Comparison of ENCODE assay signal across 15 cellular contexts in the genomic region with DNA sequence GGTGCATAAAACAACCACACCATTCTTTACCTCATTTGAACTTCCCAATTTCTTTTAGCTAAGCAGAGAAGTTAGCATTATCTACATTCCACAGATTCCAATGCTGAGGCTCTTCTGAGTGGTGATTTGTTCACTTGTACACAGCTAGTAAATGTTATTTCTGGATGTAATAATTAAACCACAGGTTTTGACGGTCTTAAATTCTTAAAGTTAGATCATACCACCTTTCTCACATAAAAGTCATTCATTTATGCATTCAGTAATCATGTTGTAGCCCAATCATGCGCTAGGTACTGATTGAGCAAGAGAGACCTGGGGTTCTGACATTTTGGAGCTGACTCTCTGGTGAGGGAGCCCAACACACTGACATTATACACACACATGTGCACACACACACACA.
DNase-seq lines count a peak whose midpoint lies in the region; ATAC-seq and TF ChIP-seq lines count a peak whose summit lies in the region.
"Had no signal": no experiment of that assay in that cellular context is flagged by ENCODE, and none has a peak within 500 bp of the region (broad histone marks: within the 10 kb centered on the region; RNA-seq: fewer than 3 reads in every experiment).

No MANE protein-coding gene starts in this region.

- H3K4me3 ChIP-seq in endodermal cell (ENCODE audit: low read length) (peak overlapping the region; percentile 20), vagina (no peak overlapping the region)
- H3K4me3 ChIP-seq: heart left ventricle had no signal

- no peak overlapping the region for H3K4me3 Mint-ChIP-seq in endodermal cell
- no peak overlapping the region for H3K4me3 Mint-ChIP-seq in nephron progenitor cell
- H3K4me3 Mint-ChIP-seq: naive thymus-derived CD4-positive, alpha-beta T cell; T-helper 2 cell treated with Interferon-gamma antibody and Interleukin-4, amounts not matched to agents 5 μg/mL and 100 μg/mL, for 36 hours had no signal

- H3K27ac Mint-ChIP-seq in endodermal cell = peak overlapping the region; percentile 33
- peak overlapping the region; percentile 80 for H3K27ac Mint-ChIP-seq in nephron progenitor cell
- H3K27ac Mint-ChIP-seq: T-helper 2 cell treated with Interferon-gamma antibody and Interleukin-4, amounts not matched to agents 5 μg/mL and 100 μg/mL, for 36 hours had no signal

- H3K9me3 Mint-ChIP-seq in endodermal cell (peaks cover 12% of the 10 kb centered on the region), nephron progenitor cell (no peaks in the 10 kb centered on the region)
- H3K9me3 Mint-ChIP-seq: T-helper 2 cell treated with Interferon-gamma antibody and Interleukin-4, amounts not matched to agents 5 μg/mL and 100 μg/mL, for 36 hours had no signal

- H3K36me3 Mint-ChIP-seq in endodermal cell (ENCODE audit: low read depth) (no peaks in the 10 kb centered on the region), nephron progenitor cell (ENCODE audit: low read depth) (no peaks in the 10 kb centered on the region)
- H3K36me3 Mint-ChIP-seq: naive thymus-derived CD4-positive, alpha-beta T cell had no signal

- ATAC-seq in GM19455 (IDR thresholded peaks at IDR 0.05; ENCODE audit: unreplicated experiment) (no peak), GM18502 (IDR thresholded peaks at IDR 0.05; ENCODE audit: poor library complexity, unreplicated experiment) (no peak)

- H3K27ac ChIP-seq in endodermal cell (ENCODE audit: low read depth, low read length) (no peak overlapping the region), vagina (no peak overlapping the region)

- intact Hi-C loops in vagina (cut with DNase I) = no loop called here

- DNase-seq in AG20443 (ENCODE audit: low spot score) (peak; percentile 75), HuH-7.5 (ENCODE audit: low spot score) (peak; percentile 14), endodermal cell (no peak), nephron progenitor cell (no peak), vagina (ENCODE audit: extremely low spot score in 2 of 2) (no peak), activated gamma-delta T cell treated with Interleukin-2 at 50 U/mL for 16 hours (no peak)
- DNase-seq: activated T-cell treated with anti-CD3 and anti-CD28 coated beads for 4 hours; heart left ventricle; naive thymus-derived CD4-positive, alpha-beta T cell; NCI-H526 treated with DMSO at 0.1 percent for 48 hours; stimulated activated CD4-positive, alpha-beta T cell treated with anti-CD3 and anti-CD28 coated beads, Interleukin-2, amount 100 ng/mL, for 48 hours; substantia nigra had no signal

- no peak for TF ChIP-seq CTCF in endodermal cell (conservative IDR thresholded peaks at IDR 0.05)
- TF ChIP-seq CTCF in nephron progenitor cell (IDR thresholded peaks at IDR 0.05) = no peak
- TF ChIP-seq CTCF in vagina (IDR thresholded peaks at IDR 0.05) = no peak

- H3K9ac ChIP-seq in endodermal cell (ENCODE audit: extremely low read depth, low read length, poor library complexity, severe bottlenecking) = no peak overlapping the region

- H3K9me3 ChIP-seq in endodermal cell (ENCODE audit: control insufficient read depth, low read length) (peaks cover 14% of the 10 kb centered on the region), vagina (no peaks in the 10 kb centered on the region)
- H3K9me3 ChIP-seq: heart left ventricle had no signal

- H3K4me1 ChIP-seq in endodermal cell (ENCODE audit: control insufficient read depth, insufficient read depth, low read length) (peaks cover 35% of the 10 kb centered on the region), vagina (no peaks in the 10 kb centered on the region)

- H3K36me3 ChIP-seq in endodermal cell (ENCODE audit: control insufficient read depth, insufficient read depth, low read length) (no peaks in the 10 kb centered on the region), vagina (no peaks in the 10 kb centered on the region)
- H3K36me3 ChIP-seq: heart left ventricle had no signal

- H3K27me3 Mint-ChIP-seq in endodermal cell (ENCODE audit: insufficient read depth) (no peaks in the 10 kb centered on the region), nephron progenitor cell (ENCODE audit: low read depth, poor library complexity) (no peaks in the 10 kb centered on the region)

- no peak for TF ChIP-seq POLR2A in vagina (IDR thresholded peaks at IDR 0.05)

- 87% methylated on average over 2 of the region's 2 CpGs; no CpG with 5 or more reads in 1 of the 2 experiments for whole genome bisulfite sequencing in endodermal cell (ENCODE audit: insufficient coverage in 1 of 2, insufficient read length in 1 of 2), 2 experiments

- no peaks in the 10 kb centered on the region for H3K27me3 ChIP-seq in endodermal cell (ENCODE audit: control insufficient read depth, insufficient read depth, low read length, poor library complexity, severe bottlenecking)
- no peaks in the 10 kb centered on the region for H3K27me3 ChIP-seq in vagina
- H3K27me3 ChIP-seq: heart left ventricle had no signal

- peaks cover 51% of the 10 kb centered on the region for H3K4me1 Mint-ChIP-seq in endodermal cell
- peaks cover 35% of the 10 kb centered on the region for H3K4me1 Mint-ChIP-seq in nephron progenitor cell
- H3K4me1 Mint-ChIP-seq: naive thymus-derived CD4-positive, alpha-beta T cell had no signal

Comparison
In these comparisons a context has a peak if more than half of its experiments do, and no peak if none do; other contexts are left out.
1. DNase-seq: peak in AG20443 (single experiment) and HuH-7.5 (single experiment); none in endodermal cell (single experiment), nephron progenitor cell (single experiment), vagina (0 of 2) and activated gamma-delta T cell treated with Interleukin-2 at 50 U/mL for 16 hours (single experiment).